In genomic region chr10:7410306-7410799, GRCh38 we compare ENCODE assay signal across 8 cellular contexts. TPM values are rescaled to one million over a fixed set of nuclear protein-coding genes. Genes with fewer than 3 reads are reported as not detected.
DNase-seq lines count a peak whose midpoint lies in the region; ATAC-seq and TF ChIP-seq lines count a peak whose summit lies in the region.

No MANE protein-coding gene starts in this region.

- H3K56ac ChIP-seq in IMR-90 (ENCODE audit: extremely low read depth, insufficient read depth, low read length): no peak overlapping the region

- H2AFZ ChIP-seq in IMR-90 (replicated peaks; ENCODE audit: low read length, poor library complexity): peak overlapping the region; percentile 90
- H2AFZ ChIP-seq in parathyroid adenoma: peak overlapping the region; percentile 84

- no peak for TF ChIP-seq RAD21 in IMR-90 (IDR thresholded peaks at IDR 0.05; ENCODE audit: low read length)

- intact Hi-C loops in IMR-90 (cut with micrococcal nuclease): loop anchor here (1.0 kb wide), 1 partner anchor 150 kb away; no protein-coding TSS in a partner anchor

- peak overlapping the region; percentile 53; the same call in 1 of the 2 replicates for H3K9ac ChIP-seq in IMR-90 (ENCODE audit: low read depth, low read length)
- H3K9ac ChIP-seq in parathyroid adenoma: peak overlapping the region; percentile 64

- no peak overlapping the region for H2BK15ac ChIP-seq in IMR-90 (ENCODE audit: low read depth, low read length)

- no peak overlapping the region for H3K4ac ChIP-seq in IMR-90 (ENCODE audit: low read depth, low read length)

- no peak overlapping the region for H3K23ac ChIP-seq in IMR-90 (ENCODE audit: low read depth, low read length)

- peak overlapping the region; percentile 79 for H3K4me2 ChIP-seq in IMR-90 (ENCODE audit: low read depth, low read length)
- H3K4me2 ChIP-seq in parathyroid adenoma (ENCODE audit: low read length): peak overlapping the region; percentile 99

- no peak overlapping the region; the same call in 1 of the 2 replicates for H3K27ac ChIP-seq in IMR-90 (ENCODE audit: insufficient read depth, low read length)
- H3K27ac ChIP-seq in gastroesophageal sphincter: peak overlapping the region; percentile 58 to 89 (median 80)
- H3K27ac ChIP-seq in parathyroid adenoma: peak overlapping the region; percentile 47

- TF ChIP-seq CTCF in BE2C (IDR thresholded peaks at IDR 0.05; ENCODE audit: low read depth, low read length) (no peak), IMR-90 (conservative IDR thresholded peaks at IDR 0.05; ENCODE audit: low read depth, low read length) (no peak), gastroesophageal sphincter (IDR thresholded peaks at IDR 0.05) (no peak), parathyroid adenoma (IDR thresholded peaks at IDR 0.05) (no peak)

- H2AK9ac ChIP-seq in IMR-90 (replicated peaks; ENCODE audit: low read depth, low read length, poor library complexity): no peak overlapping the region

- no peak overlapping the region for H2BK20ac ChIP-seq in IMR-90 (ENCODE audit: low read depth, low read length)

- H3K4me1 ChIP-seq in BE2C: no peaks in the 10 kb centered on the region; the same call in 1 of the 2 replicates
- no peaks in the 10 kb centered on the region for H3K4me1 ChIP-seq in IMR-90 (ENCODE audit: control insufficient read depth, insufficient read depth, low read length)
- H3K4me1 ChIP-seq in gastroesophageal sphincter: peaks cover 0 to 68% (median 15%) of the 10 kb centered on the region in 3 donors
- peaks cover 11% of the 10 kb centered on the region for H3K4me1 ChIP-seq in parathyroid adenoma

- H3K18ac ChIP-seq in IMR-90 (ENCODE audit: low read depth, low read length): no peak overlapping the region

- H4K91ac ChIP-seq in IMR-90 (ENCODE audit: insufficient read depth, low read depth, low read length): no peak overlapping the region

- CTCF ChIA-PET in IMR-90 (lab: Yijun Ruan, JAX): interaction anchor here (0.6 to 0.7 kb wide), 3 partner anchors 291 to 508 kb away, joined by 3 to 4 read pairs (median 3); no protein-coding TSS in a partner anchor

- H4K8ac ChIP-seq in IMR-90 (ENCODE audit: low read depth in 2 of 2, low read length in 2 of 2): no peak overlapping the region

- H4K20me1 ChIP-seq in IMR-90 (ENCODE audit: insufficient read depth, low read length): no peaks in the 10 kb centered on the region

- H3K36me3 ChIP-seq in BE2C: no peaks in the 10 kb centered on the region
- no peaks in the 10 kb centered on the region for H3K36me3 ChIP-seq in IMR-90 (ENCODE audit: control insufficient read depth, insufficient read depth, low read length)
- no peaks in the 10 kb centered on the region for H3K36me3 ChIP-seq in gastroesophageal sphincter
- H3K36me3 ChIP-seq in parathyroid adenoma (ENCODE audit: control insufficient read depth, insufficient read depth, low read length): no peaks in the 10 kb centered on the region

- H3K4me3 ChIP-seq in BE2C (ENCODE audit: low read depth, low read length) (peak overlapping the region; percentile 91), IMR-90 (ENCODE audit: insufficient read depth, low read depth, low read length) (peak overlapping the region; percentile 56), gastroesophageal sphincter (peak overlapping the region; percentile 78 to 94), parathyroid adenoma (ENCODE audit: low read depth, low read length) (peak overlapping the region; percentile 81)

- peaks cover 26% of the 10 kb centered on the region for H3K27me3 ChIP-seq in BE2C
- peaks cover 35% of the 10 kb centered on the region for H3K27me3 ChIP-seq in IMR-90 (ENCODE audit: control insufficient read depth, insufficient read depth, low read length)
- H3K27me3 ChIP-seq in gastroesophageal sphincter: peaks cover 38% of the 10 kb centered on the region
- no peaks in the 10 kb centered on the region for H3K27me3 ChIP-seq in parathyroid adenoma (ENCODE audit: control insufficient read depth, insufficient read depth, low read length)

- no peak overlapping the region for H2AK5ac ChIP-seq in IMR-90 (ENCODE audit: low read depth, low read length)

- dilution Hi-C loops in IMR-90 (cut with HindIII; ENCODE audit: low sequenced_read_pairs, unreplicated experiment): loop anchor here (25.0 kb wide), 1 partner anchor 723 kb away; no protein-coding TSS in a partner anchor

- no peaks in the 10 kb centered on the region for H3K9me3 ChIP-seq in BE2C
- H3K9me3 ChIP-seq in IMR-90 (ENCODE audit: control insufficient read depth, insufficient read depth, low read length): no peaks in the 10 kb centered on the region; the same call in 1 of the 2 replicates
- H3K9me3 ChIP-seq in gastroesophageal sphincter: no peaks in the 10 kb centered on the region
- no peaks in the 10 kb centered on the region for H3K9me3 ChIP-seq in parathyroid adenoma (ENCODE audit: control insufficient read depth, low read length)

- no peak overlapping the region for H2BK120ac ChIP-seq in IMR-90 (ENCODE audit: low read depth, low read length)

- peak; percentile 18 for ATAC-seq in IMR-90 (ENCODE audit: low read depth)
- ATAC-seq in gastroesophageal sphincter: no peak
- ATAC-seq in HG03520 (IDR thresholded peaks at IDR 0.05; ENCODE audit: unreplicated experiment): no peak

- no peak overlapping the region for H3K14ac ChIP-seq in IMR-90 (replicated peaks; ENCODE audit: low read depth, low read length)

- no peak for TF ChIP-seq EP300 in gastroesophageal sphincter (IDR thresholded peaks at IDR 0.05)

- H4K5ac ChIP-seq in IMR-90 (ENCODE audit: low read depth, low read length): no peak overlapping the region

- in situ Hi-C loops in IMR-90 (cut with MboI; ENCODE audit: low sequenced_read_pairs): loop anchor here (10.0 kb wide), 2 partner anchors 626 to 996 kb away; no protein-coding TSS in a partner anchor

- POLR2A ChIA-PET in IMR-90 (lab: Charles Lee; ENCODE audit: unreplicated experiment): interaction anchor here (0.6 to 1.1 kb wide), 3 partner anchors 12 to 203 kb away, joined by 4 to 11 read pairs (median 4); no protein-coding TSS in a partner anchor

- H3K9me1 ChIP-seq in IMR-90 (ENCODE audit: insufficient read depth, low read length): no peaks in the 10 kb centered on the region

- no TSS peak for BruUV-seq in IMR-90 (replicated peaks; lab: Mats Ljungman, UMichigan)

- 2% methylated on average over 11 of the region's 35 CpGs; no CpG with 5 or more reads in 1 of the 2 experiments for WGBS in IMR-90 (ENCODE audit: extremely low coverage in 2 of 2, insufficient read length in 1 of 2), 2 experiments
- whole genome bisulfite sequencing in gastroesophageal sphincter (ENCODE audit: low coverage in 1 of 2), 2 donors: 0% methylated on average over 6 to 25 of the region's 35 CpGs

- DNase-seq in BE2C (peak; percentile 22), IMR-90 (peak; percentile 10), T1000 (lab: John Stamatoyannopoulos, UW) (no peak), NCI-H226 (no peak)
- peak; percentile 69 to 72 for DNase-seq in activated T-cell treated with anti-CD3 and anti-CD28 coated beads, Interleukin-2, amount 50 U/mL, for 48 hours

- TF ChIP-seq POLR2A in IMR-90 (IDR thresholded peaks at IDR 0.05; ENCODE audit: low read depth, low read length) (no peak), gastroesophageal sphincter (IDR thresholded peaks at IDR 0.05) (no peak)

- no peak overlapping the region for H2BK5ac ChIP-seq in IMR-90 (ENCODE audit: low read depth, low read length, poor library complexity, severe bottlenecking)

- H3K79me1 ChIP-seq in IMR-90 (ENCODE audit: low read depth in 1 of 2, low read length in 2 of 2): no peaks in the 10 kb centered on the region

- peaks cover 2% of the 10 kb centered on the region for H3K79me2 ChIP-seq in parathyroid adenoma

TF ChIP-seq in IMR-90, 13 proteins besides CTCF, POLR2A, EP300 and RAD21:
- TF ChIP-seq RCOR1 (IDR thresholded peaks at IDR 0.05; ENCODE audit: insufficient replicate concordance, low read length): no peak
- no peak for TF ChIP-seq CEBPB (IDR thresholded peaks at IDR 0.05; ENCODE audit: low read depth, low read length)
- TF ChIP-seq MAFK (IDR thresholded peaks at IDR 0.05; ENCODE audit: low read depth, low read length): no peak
- TF ChIP-seq CHD1 (IDR thresholded peaks at IDR 0.05; ENCODE audit: low read depth, low read length): no peak
- TF ChIP-seq RFX5 (IDR thresholded peaks at IDR 0.05; ENCODE audit: low read depth, low read length): no peak
- no peak for TF ChIP-seq MAZ (IDR thresholded peaks at IDR 0.05; ENCODE audit: borderline replicate concordance, low read depth, low read length)
- TF ChIP-seq, protein P1, sequence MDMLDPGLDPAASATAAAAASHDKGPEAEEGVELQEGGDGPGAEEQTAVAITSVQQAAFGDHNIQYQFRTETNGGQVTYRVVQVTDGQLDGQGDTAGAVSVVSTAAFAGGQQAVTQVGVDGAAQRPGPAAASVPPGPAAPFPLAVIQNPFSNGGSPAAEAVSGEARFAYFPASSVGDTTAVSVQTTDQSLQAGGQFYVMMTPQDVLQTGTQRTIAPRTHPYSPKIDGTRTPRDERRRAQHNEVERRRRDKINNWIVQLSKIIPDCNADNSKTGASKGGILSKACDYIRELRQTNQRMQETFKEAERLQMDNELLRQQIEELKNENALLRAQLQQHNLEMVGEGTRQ (IDR thresholded peaks at IDR 0.05; ENCODE audit: low read depth, low read length): no peak
- TF ChIP-seq SMC3 (IDR thresholded peaks at IDR 0.05; ENCODE audit: low read depth, low read length): no peak
TF ChIP-seq in IMR-90: peak in this region for 0.

RNA-seq across cellular contexts. Expression of gene SFMBT2, which starts 0.5 kb away (rescaled TPM):
- 14.7 TPM for polyA plus RNA-seq in BE2C (2012; ENCODE audit: insufficient read depth, insufficient read length, low read depth)
- 1.1 and 1.3 TPM in 2 replicates for total RNA-seq in IMR-90 (2012; rRNA removed)
- 0.53 and 0.70 TPM in 2 replicates for polyA plus RNA-seq in IMR-90 (2012; rRNA removed)
- polyA plus RNA-seq in IMR-90 (2012; cell fraction: cytosol; rRNA removed): 0.25 and 0.26 TPM in 2 replicates
- polyA plus RNA-seq in IMR-90 (2012; cell fraction: nucleus; rRNA removed; ENCODE audit: low replicate concordance): 0.88 and 2.3 TPM in 2 replicates
- 10 to 100 TPM in 2 of 4 donors, 1 to 10 TPM in 2; 6.9 to 14.3 (median 11.4) TPM for total RNA-seq in gastroesophageal sphincter

Comparison
In these comparisons a context has a peak if more than half of its experiments do, and no peak if none do; other contexts are left out.
1. DNase-seq: peak in BE2C (single experiment), IMR-90 (single experiment) and activated T-cell treated with anti-CD3 and anti-CD28 coated beads, Interleukin-2, amount 50 U/mL, for 48 hours (2 of 2); none in T1000 (single experiment) and NCI-H226 (single experiment).
2. Peak in every context shown above with its lines, with median percentiles within 50 percentile points of each other: H3K4me3 ChIP-seq.